Comparison of ENCODE assay signal across 27 cellular contexts in genomic region chr10:96205580-96205979, GRCh38.
"Had no signal": no experiment of that assay in that cellular context is flagged by ENCODE, and none has a peak within 500 bp of the region (broad histone marks: within the 10 kb centered on the region; RNA-seq: fewer than 3 reads in every experiment).

No MANE protein-coding gene starts in this region.

- DNase-seq: activated B cell treated with CpG ODN at 0.5 μM for 24 hours; activated CD4-positive, alpha-beta T cell treated with anti-CD3 and anti-CD28 coated beads for 48 hours; activated CD4-positive, alpha-beta T cell treated with anti-CD3 and anti-CD28 coated beads, Interleukin-2, amount 50 U/mL, for 1 hour; activated CD4-positive, alpha-beta T cell treated with anti-CD3 and anti-CD28 coated beads, Interleukin-2, amount 50 U/mL, for 48 hours; activated CD8-positive, alpha-beta memory T cell treated with anti-CD3 and anti-CD28 coated beads for 24 hours; activated CD8-positive, alpha-beta T cell treated with anti-CD3 and anti-CD28 coated beads for 36 hours; activated effector memory CD4-positive, alpha-beta T cell treated with Interleukin-2 at 50 U/mL for 16 hours; activated gamma-delta T cell treated with Interleukin-2 at 50 U/mL for 16 hours; activated naive CD4-positive, alpha-beta T cell treated with anti-CD3 and anti-CD28 coated beads, Interleukin-2, amount 50 U/mL, for 16 hours; activated naive CD4-positive, alpha-beta T cell treated with Interleukin-2 at 50 U/mL for 16 hours; activated T-cell treated with anti-CD3 and anti-CD28 coated beads, Interleukin-2, amount 50 U/mL, for 4 hours; amniotic stem cell; anterior cingulate cortex; body of pancreas; central memory CD4-positive, alpha-beta T cell; cerebellar nuclear complex; colonic mucosa; effector CD8-positive, alpha-beta T cell; esophagus squamous epithelium; head of caudate nucleus; T-helper 2 cell had no signal

- H3K9me3 ChIP-seq: body of pancreas, colonic mucosa, esophagus squamous epithelium had no signal

- ATAC-seq: activated CD4-positive, CD25-positive, alpha-beta regulatory T cell treated with anti-CD3 and anti-CD28 coated beads, Interleukin-2, amount 50 U/mL, for 24 hours; activated CD8-positive, alpha-beta T cell treated with anti-CD3 and anti-CD28 coated beads for 36 hours; activated T-cell treated with anti-CD3 and anti-CD28 coated beads, Interleukin-2, amount 50 U/mL, for 4 hours; activated T-helper 17 cell treated with anti-CD3 and anti-CD28 coated beads, Interleukin-2, amount 50 U/mL, for 72 hours; body of pancreas had no signal

- H3K4me1 ChIP-seq: body of pancreas, colonic mucosa, esophagus squamous epithelium had no signal

- H3K36me3 ChIP-seq: cardiac muscle cell, colonic mucosa had no signal

- H3K27me3 ChIP-seq: body of pancreas, cardiac muscle cell, colonic mucosa, esophagus squamous epithelium had no signal

- H3K27me3 Mint-ChIP-seq: activated B cell treated with CpG ODN at 0.5 μM for 24 hours had no signal

- H3K4me3 Mint-ChIP-seq: activated B cell treated with CpG ODN at 0.5 μM for 24 hours; activated CD8-positive, alpha-beta T cell treated with anti-CD3 and anti-CD28 coated beads for 36 hours; activated naive CD8-positive, alpha-beta T cell; activated T-cell treated with anti-CD3 and anti-CD28 coated beads, Interleukin-2, amount 50 U/mL, for 4 hours; activated T-helper 17 cell treated with anti-CD3 and anti-CD28 coated beads, Interleukin-2, amount 50 U/mL, for 72 hours had no signal

- H3K4me1 Mint-ChIP-seq: activated T-helper 17 cell treated with anti-CD3 and anti-CD28 coated beads, Interleukin-2, amount 50 U/mL, for 72 hours had no signal

- H3K36me3 Mint-ChIP-seq: activated naive CD8-positive, alpha-beta T cell had no signal

- H3K27ac ChIP-seq: body of pancreas, cardiac muscle cell, colonic mucosa, epithelial cell of prostate, esophagus squamous epithelium, VCaP had no signal

- H3K9me3 Mint-ChIP-seq: activated B cell treated with CpG ODN at 0.5 μM for 24 hours; activated CD8-positive, alpha-beta T cell treated with anti-CD3 and anti-CD28 coated beads for 36 hours; activated T-cell treated with anti-CD3 and anti-CD28 coated beads, Interleukin-2, amount 50 U/mL, for 4 hours; activated T-helper 17 cell treated with anti-CD3 and anti-CD28 coated beads, Interleukin-2, amount 50 U/mL, for 72 hours had no signal

- H3K4me3 ChIP-seq: body of pancreas, cardiac muscle cell, colonic mucosa, esophagus squamous epithelium had no signal

- H3K27ac Mint-ChIP-seq: activated B cell treated with CpG ODN at 0.5 μM for 24 hours; activated CD8-positive, alpha-beta T cell treated with anti-CD3 and anti-CD28 coated beads for 36 hours; activated naive CD8-positive, alpha-beta T cell; activated T-helper 17 cell treated with anti-CD3 and anti-CD28 coated beads, Interleukin-2, amount 50 U/mL, for 72 hours had no signal
